Comparison of ENCODE assay signal across 8 cellular contexts in genomic region chr5:98750693-98751092, GRCh38. TPM values are rescaled to one million over a fixed set of nuclear protein-coding genes. Genes with fewer than 3 reads are reported as not detected.
DNase-seq lines count a peak whose midpoint lies in the region; ATAC-seq lines count a peak whose summit lies in the region.

No MANE protein-coding gene starts in this region.

- peak; percentile 83 for ATAC-seq in HG03025 (IDR thresholded peaks at IDR 0.05; ENCODE audit: low FRiP score, unreplicated experiment)
- no peak for ATAC-seq in GM18861 (IDR thresholded peaks at IDR 0.05; ENCODE audit: unreplicated experiment)
- ATAC-seq in HG03571 (IDR thresholded peaks at IDR 0.05; ENCODE audit: unreplicated experiment), result no peak

- peak; percentile 39 for DNase-seq in NCI-H82 (lab: John Stamatoyannopoulos, UW)
- no peak for DNase-seq in NCI-H82 treated with DMSO at 0.1 percent for 48 hours (lab: John Stamatoyannopoulos, UW; ENCODE audit: unreplicated experiment)
- peak; percentile 22 for DNase-seq in SW480 (ENCODE audit: low spot score)
- peak; percentile 27 for DNase-seq in renal cortical epithelial cell (ENCODE audit: low read depth)
- no peak for DNase-seq in nucleus accumbens (lab: John Stamatoyannopoulos, UW)

RNA-seq across cellular contexts. Expression of gene RGMB, which starts 22.8 kb away (rescaled TPM):
- 12.9 and 13.2 TPM in 2 replicates for total RNA-seq in renal cortical epithelial cell

Comparison
In these comparisons a context has a peak if more than half of its experiments do, and no peak if none do; other contexts are left out.
1. DNase-seq: peak in NCI-H82 (single experiment), SW480 (single experiment) and renal cortical epithelial cell (single experiment); none in NCI-H82 treated with DMSO at 0.1 percent for 48 hours (single experiment) and nucleus accumbens (0 of 56).